In the genomic region with DNA sequence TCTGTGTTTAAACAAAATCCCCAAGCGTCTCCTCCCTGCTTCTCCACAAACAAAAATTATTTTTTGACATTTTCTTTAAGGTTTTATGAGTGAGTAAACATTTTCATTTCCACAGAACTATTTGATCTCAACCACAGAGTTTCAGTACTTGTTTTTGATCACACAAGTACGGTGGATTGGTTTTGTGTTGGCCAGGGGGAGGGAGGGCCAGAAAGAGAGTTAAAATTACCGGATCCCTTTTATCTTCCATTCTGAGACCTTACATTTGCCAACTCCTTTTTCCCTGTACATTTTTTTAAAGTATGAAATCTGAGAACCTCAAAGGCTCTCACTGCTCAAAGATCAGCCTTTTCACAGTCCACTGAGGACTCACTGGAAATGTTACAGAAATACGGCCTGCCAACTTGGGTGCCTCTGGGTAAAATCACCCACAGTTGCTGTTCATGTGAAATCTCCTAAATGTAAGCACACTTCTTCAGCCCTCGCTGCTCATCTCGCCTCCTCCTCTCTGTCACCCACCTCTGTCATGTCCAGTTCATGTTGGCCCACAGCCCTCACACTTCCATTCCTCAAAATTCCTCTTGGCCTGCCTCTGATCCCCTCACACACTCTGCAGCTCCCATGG, we compare ENCODE assay signal across 14 cellular contexts. TPM values are rescaled to one million over a fixed set of nuclear protein-coding genes. Genes with fewer than 3 reads are reported as not detected.
DNase-seq lines count a peak whose midpoint lies in the region; ATAC-seq, FAIRE-seq and TF ChIP-seq lines count a peak whose summit lies in the region.
"Had no signal": no experiment of that assay in that cellular context is flagged by ENCODE, and none has a peak within 500 bp of the region (broad histone marks: within the 10 kb centered on the region; RNA-seq: fewer than 3 reads in every experiment).

No MANE protein-coding gene starts in this region.

- TF ChIP-seq CTCF in GM10266 (IDR thresholded peaks at IDR 0.05; ENCODE audit: control insufficient read depth, insufficient read depth, low read depth, missing control alignments) (no peak), LNCaP clone FGC (IDR thresholded peaks at IDR 0.05; ENCODE audit: control insufficient read depth, extremely low read depth, insufficient read depth) (no peak), HepG2 (CRISPR knock-in tag; IDR thresholded peaks at IDR 0.05) (no peak), natural killer cell (IDR thresholded peaks at IDR 0.05) (no peak)

- DNase-seq in GM10266 (ENCODE audit: extremely low spot score), result peak; percentile 72
- no peak for DNase-seq in LNCaP clone FGC (ENCODE audit: low read depth)
- DNase-seq in HepG2 (ENCODE audit: low spot score), result peak; percentile 11
- no peak for DNase-seq in GDM1 (lab: John Stamatoyannopoulos, UW)
- DNase-seq in natural killer cell, result no peak
- DNase-seq in activated CD4-positive, alpha-beta T cell treated with anti-CD3 and anti-CD28 coated beads for 4 hours, result no peak
- DNase-seq in NCI-H1092 (lab: John Stamatoyannopoulos, UW), result no peak
- DNase-seq: activated naive CD4-positive, alpha-beta T cell treated with anti-CD3 and anti-CD28 coated beads for 36 hours; effector CD8-positive, alpha-beta T cell; NCI-H526 treated with DMSO at 0.1 percent for 48 hours; T-helper 17 cell had no signal

- peak overlapping the region; percentile 80 for H3K4me2 ChIP-seq in HepG2 (ENCODE audit: low read depth, low read length)

- intact Hi-C loops in HepG2 (cut with micrococcal nuclease; ENCODE audit: unreplicated experiment) (loop anchor here (5.0 kb wide), 1 partner anchor 34 kb away; no protein-coding TSS in a partner anchor), natural killer cell (cut with micrococcal nuclease) (no loop called here)

- H3K9ac ChIP-seq in HepG2 (ENCODE audit: insufficient read depth, low read depth, low read length), result 0 out of 2 replicates have a peak overlapping the region, but pooled peaks have one; percentile 7

- H4K20me1 ChIP-seq in HepG2 (ENCODE audit: insufficient read depth, low read length), result no peaks in the 10 kb centered on the region

- no peak overlapping the region for H3K27ac ChIP-seq in HepG2 (ENCODE audit: extremely low read length, insufficient read depth, low read length)

- POLR2A ChIA-PET in HepG2 (lab: Yijun Ruan, JAX), result no interaction called here

- H3K27me3 ChIP-seq in HepG2 (ENCODE audit: control insufficient read depth in 1 of 2, insufficient read depth in 2 of 2, low read length in 2 of 2), result peaks cover 4 to 5% of the 10 kb centered on the region in 2 experiments; a peak in 4 of 5 replicates

- no peaks in the 10 kb centered on the region for H3K36me3 ChIP-seq in HepG2 (replicated peaks in 1 of 2; ENCODE audit: control insufficient read depth in 1 of 2, insufficient read depth in 2 of 2, low read length in 2 of 2)

- no peaks in the 10 kb centered on the region for H3K36me3 Mint-ChIP-seq in natural killer cell

- no TSS peak for BruUV-seq in HepG2 (replicated peaks; lab: Mats Ljungman, UMichigan)

- no peaks in the 10 kb centered on the region for H3K79me2 ChIP-seq in HepG2 (ENCODE audit: insufficient read depth, low read length)

- H3K27ac Mint-ChIP-seq in natural killer cell, result no peak overlapping the region
- H3K27ac Mint-ChIP-seq: activated naive CD4-positive, alpha-beta T cell treated with anti-CD3 and anti-CD28 coated beads for 36 hours; T-helper 17 cell had no signal

- no peaks in the 10 kb centered on the region for H3K4me1 Mint-ChIP-seq in natural killer cell
- H3K4me1 Mint-ChIP-seq: T-helper 17 cell had no signal

- H3K9me3 Mint-ChIP-seq in natural killer cell, result no peaks in the 10 kb centered on the region
- H3K9me3 Mint-ChIP-seq: activated naive CD4-positive, alpha-beta T cell treated with anti-CD3 and anti-CD28 coated beads for 36 hours had no signal

- no peak overlapping the region for H3K4me3 Mint-ChIP-seq in natural killer cell

- no peaks in the 10 kb centered on the region for H3K9me3 ChIP-seq in HepG2 (ENCODE audit: low read length)

- 52% methylated on average over 6 of the region's 6 CpGs for WGBS in HepG2 (ENCODE audit: low lambda C conversion rate)

- ATAC-seq in GM19452 (IDR thresholded peaks at IDR 0.05; ENCODE audit: unreplicated experiment) (peak; percentile 55), HepG2 (no peak; the same call in 2 of the 3 replicates), natural killer cell (no peak)
- ATAC-seq: T-helper 17 cell had no signal

- peaks cover 0 to 8% of the 10 kb centered on the region in 2 donors for H3K27me3 Mint-ChIP-seq in natural killer cell (ENCODE audit: low read depth in 2 of 2)

- no peak for TF ChIP-seq RAD21 in HepG2 (CRISPR knock-in tag; IDR thresholded peaks at IDR 0.05)

- H3K4me1 ChIP-seq in HepG2 (ENCODE audit: insufficient read depth, low read length), result peaks cover 22% of the 10 kb centered on the region

- H3K4me3 ChIP-seq in LNCaP clone FGC (ENCODE audit: low read depth, low read length) (peak overlapping the region; percentile 78), HepG2 (replicated peaks in 1 of 3; ENCODE audit: insufficient read depth in 1 of 3, low read depth in 2 of 3, low read length in 3 of 3) (peak overlapping the region; percentile 10 to 83 (median 70); a peak in 3 of 6 replicates)

- in situ Hi-C loops in HepG2 (cut with HindIII; ENCODE audit: extremely low pct_ligation_motif_present, low pct_unique_long_range_greater_than_20kb), result no loop called here

- TF ChIP-seq EP300 in HepG2 (IDR thresholded peaks at IDR 0.05; ENCODE audit: low read depth in 2 of 2, low read length in 2 of 2), result no peak
- no peak for TF ChIP-seq EP300 in HepG2 (CRISPR knock-in tag; IDR thresholded peaks at IDR 0.05; ENCODE audit: borderline replicate concordance)

- H2AFZ ChIP-seq in HepG2 (ENCODE audit: low read length), result no peak overlapping the region

- TF ChIP-seq POLR2A in HepG2 (IDR thresholded peaks at IDR 0.05; ENCODE audit: insufficient read depth in 1 of 2, low read depth in 2 of 2, low read length in 2 of 2), result no peak

- CTCF ChIA-PET in HepG2 (lab: Yijun Ruan, JAX; ENCODE audit: low intra/inter-chr PET ratio, low total read pairs), result no interaction called here

- no peak for FAIRE-seq in HepG2 (lab: Jason Lieb, UNC)
- FAIRE-seq: D721Med, keratinocyte had no signal

TF ChIP-seq in HepG2, 621 proteins besides CTCF, POLR2A, EP300 and RAD21 (continues in another document):
- TF ChIP-seq ZNF496 (CRISPR knock-in tag; IDR thresholded peaks at IDR 0.05; ENCODE audit: insufficient replicate concordance) (no peak), HNF4A (CRISPR knock-in tag; IDR thresholded peaks at IDR 0.05) (0 out of 2 replicates have a peak, but pooled peaks have one; percentile 10)

RNA-seq across cellular contexts. Expression of a gene that starts 1.7 kb away (rescaled TPM):
- total RNA-seq in HepG2 (2016; rRNA removed; fragmentation: Illumina TruSeq; extraction: Trizol) (13.3 and 14.1 TPM in 2 replicates), natural killer cell (1 to 10 TPM; 3.6 to 7.0 (median 4.0) TPM)
- total RNA-seq in HepG2 (2016; cell fraction: cytosol; rRNA removed; fragmentation: Illumina TruSeq; extraction: Trizol; ENCODE audit: low read depth), result 18.1 and 20.2 TPM in 2 replicates
- total RNA-seq in HepG2 (2016; cell fraction: insoluble cytoplasmic fraction; rRNA removed; fragmentation: Illumina TruSeq; extraction: Trizol), result 13.6 and 13.7 TPM in 2 replicates
- 29.6 and 30.6 TPM in 2 replicates for total RNA-seq in HepG2 (2016; cell fraction: membrane; rRNA removed; fragmentation: Illumina TruSeq; extraction: Trizol)
- total RNA-seq in HepG2 (2016; cell fraction: nucleus; rRNA removed; fragmentation: Illumina TruSeq; extraction: Trizol), result 10.4 and 11.0 TPM in 2 replicates
- polyA plus RNA-seq in HepG2 (2011; rRNA removed), result 12.9 and 15.7 TPM in 2 replicates
- polyA plus RNA-seq in HepG2 (2011; cell fraction: cytosol; rRNA removed), result 8.1 and 12.6 TPM in 2 replicates
- polyA plus RNA-seq in HepG2 (2011; cell fraction: nucleus; rRNA removed), result 11.2 and 12.7 TPM in 2 replicates
- polyA plus RNA-seq in HepG2 (2012), result 11.2 and 11.8 TPM in 2 replicates
- polyA plus RNA-seq in HepG2 (2016; cell fraction: cytosol; fragmentation: Illumina TruSeq; extraction: Trizol; ENCODE audit: low read depth), result 27.4 and 28.8 TPM in 2 replicates
- 11.1 and 15.6 TPM in 2 replicates for polyA plus RNA-seq in HepG2 (2016; cell fraction: insoluble cytoplasmic fraction; fragmentation: Illumina TruSeq; extraction: Trizol; ENCODE audit: low read depth)
- 34.5 and 36.2 TPM in 2 replicates for polyA plus RNA-seq in HepG2 (2016; cell fraction: membrane; fragmentation: Illumina TruSeq; extraction: Trizol; ENCODE audit: low read depth)
- 14.6 and 15.4 TPM in 2 replicates for polyA plus RNA-seq in HepG2 (2016; cell fraction: nucleus; fragmentation: Illumina TruSeq; extraction: Trizol; ENCODE audit: insufficient read depth, low read depth)
- polyA minus RNA-seq in HepG2 (2011; rRNA and poly(A)+ RNA removed; ENCODE audit: low replicate concordance), result 14.3 and 25.3 TPM in 2 replicates
- 12.7 and 18.6 TPM in 2 replicates for polyA minus RNA-seq in HepG2 (2011; cell fraction: cytosol; rRNA and poly(A)+ RNA removed)
- 33.9 and 36.8 TPM in 2 replicates for polyA minus RNA-seq in HepG2 (2011; cell fraction: nucleus; rRNA and poly(A)+ RNA removed)

RNA-seq across cellular contexts. Expression of a gene that starts 35.2 kb away (rescaled TPM):
- total RNA-seq in HepG2 (2016; rRNA removed; fragmentation: Illumina TruSeq; extraction: Trizol) (45.9 and 71.7 TPM in 2 replicates), natural killer cell (10 to 100 TPM; 15.4 to 27.2 (median 25.7) TPM)
- total RNA-seq in HepG2 (2016; cell fraction: cytosol; rRNA removed; fragmentation: Illumina TruSeq; extraction: Trizol; ENCODE audit: low read depth), result 9.0 and 12.2 TPM in 2 replicates
- total RNA-seq in HepG2 (2016; cell fraction: insoluble cytoplasmic fraction; rRNA removed; fragmentation: Illumina TruSeq; extraction: Trizol), result 48.3 and 73.9 TPM in 2 replicates
- total RNA-seq in HepG2 (2016; cell fraction: membrane; rRNA removed; fragmentation: Illumina TruSeq; extraction: Trizol), result 17.5 and 17.8 TPM in 2 replicates
- 16.0 and 16.2 TPM in 2 replicates for total RNA-seq in HepG2 (2016; cell fraction: nucleus; rRNA removed; fragmentation: Illumina TruSeq; extraction: Trizol)
- polyA plus RNA-seq in HepG2 (2011; rRNA removed), result 20.3 and 22.2 TPM in 2 replicates
- polyA plus RNA-seq in HepG2 (2011; cell fraction: cytosol; rRNA removed), result 18.3 and 26.0 TPM in 2 replicates
- polyA plus RNA-seq in HepG2 (2011; cell fraction: nucleus; rRNA removed), result 2.8 and 4.1 TPM in 2 replicates
- polyA plus RNA-seq in HepG2 (2012), result 20.3 and 23.8 TPM in 2 replicates
- polyA plus RNA-seq in HepG2 (2016; cell fraction: cytosol; fragmentation: Illumina TruSeq; extraction: Trizol; ENCODE audit: low read depth), result 7.3 and 8.8 TPM in 2 replicates
- 67.2 and 70.6 TPM in 2 replicates for polyA plus RNA-seq in HepG2 (2016; cell fraction: insoluble cytoplasmic fraction; fragmentation: Illumina TruSeq; extraction: Trizol; ENCODE audit: low read depth)
- 12.0 and 12.7 TPM in 2 replicates for polyA plus RNA-seq in HepG2 (2016; cell fraction: membrane; fragmentation: Illumina TruSeq; extraction: Trizol; ENCODE audit: low read depth)
- polyA plus RNA-seq in HepG2 (2016; cell fraction: nucleus; fragmentation: Illumina TruSeq; extraction: Trizol; ENCODE audit: insufficient read depth, low read depth), result 23.3 and 25.8 TPM in 2 replicates
- polyA minus RNA-seq in HepG2 (2011; rRNA and poly(A)+ RNA removed; ENCODE audit: low replicate concordance), result 5.7 and 6.7 TPM in 2 replicates
- polyA minus RNA-seq in HepG2 (2011; cell fraction: cytosol; rRNA and poly(A)+ RNA removed), result 11.7 and 12.0 TPM in 2 replicates
- 6.4 and 6.8 TPM in 2 replicates for polyA minus RNA-seq in HepG2 (2011; cell fraction: nucleus; rRNA and poly(A)+ RNA removed)

Comparison
In these comparisons a context has a peak if more than half of its experiments do, and no peak if none do; other contexts are left out.
1. DNase-seq: peak in GM10266 (single experiment) and HepG2 (single experiment); none in LNCaP clone FGC (single experiment), GDM1 (single experiment), natural killer cell (single experiment), activated CD4-positive, alpha-beta T cell treated with anti-CD3 and anti-CD28 coated beads for 4 hours (0 of 2) and NCI-H1092 (single experiment).